In the genomic region with DNA sequence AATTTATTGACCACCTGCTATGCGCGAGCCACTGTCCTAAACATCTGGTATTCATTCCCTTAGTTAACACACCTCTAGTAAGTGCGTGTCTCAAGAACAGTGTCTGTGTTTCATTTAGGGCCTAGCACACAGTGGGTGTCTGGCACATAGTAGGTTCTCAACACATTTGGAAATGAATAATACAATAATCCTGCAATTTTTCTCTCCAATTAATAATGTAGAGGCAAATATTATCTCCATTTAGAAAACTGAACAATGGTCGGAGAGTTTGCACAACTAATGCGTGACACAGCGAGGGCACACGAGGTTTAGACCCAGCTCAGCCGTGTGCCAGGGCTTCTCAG, we compare ENCODE assay signal across 13 cellular contexts. TPM values are rescaled to one million over a fixed set of nuclear protein-coding genes. Genes with fewer than 3 reads are reported as not detected.
DNase-seq lines count a peak whose midpoint lies in the region; ATAC-seq and TF ChIP-seq lines count a peak whose summit lies in the region.
"Had no signal": no experiment of that assay in that cellular context is flagged by ENCODE, and none has a peak within 500 bp of the region (broad histone marks: within the 10 kb centered on the region; RNA-seq: fewer than 3 reads in every experiment).

No MANE protein-coding gene starts in this region.

- H3K4me1 ChIP-seq in DND-41 (ENCODE audit: insufficient read depth, low read length), result peaks cover 6% of the 10 kb centered on the region; the same call in 1 of the 2 replicates
- H3K4me1 ChIP-seq in HUES6 (ENCODE audit: control insufficient read depth, insufficient read depth, low read length), result no peaks in the 10 kb centered on the region
- H3K4me1 ChIP-seq in neutrophil (ENCODE audit: control insufficient read depth in 1 of 2, insufficient read depth in 1 of 2, low read depth in 1 of 2, low read length in 1 of 2), result peaks cover 71 to 75% of the 10 kb centered on the region in 2 experiments

- H4K20me1 ChIP-seq in DND-41 (ENCODE audit: insufficient read depth, low read length), result no peaks in the 10 kb centered on the region

- TF ChIP-seq CTCF in DND-41 (IDR thresholded peaks at IDR 0.05; ENCODE audit: borderline replicate concordance, extremely low read depth, low read length, poor library complexity, severe bottlenecking), result no peak
- no peak for TF ChIP-seq CTCF in activated B cell treated with CpG ODN at 0.5 μM for 24 hours (IDR thresholded peaks at IDR 0.05)
- no peak for TF ChIP-seq CTCF in neutrophil (IDR thresholded peaks at IDR 0.05)
- no peak for TF ChIP-seq CTCF in endothelial cell (IDR thresholded peaks at IDR 0.05; ENCODE audit: unreplicated experiment)

- 0 out of 2 replicates have a peak overlapping the region, but pooled peaks have one; percentile 41 for H2AFZ ChIP-seq in DND-41 (ENCODE audit: low read depth, low read length)

- no peak for ATAC-seq in DND-41 (ENCODE audit: insufficient read depth, low read depth)
- ATAC-seq in activated B cell treated with CpG ODN at 0.5 μM for 24 hours (ENCODE audit: low read depth), result no peak
- ATAC-seq in GM19455 (IDR thresholded peaks at IDR 0.05; ENCODE audit: unreplicated experiment), result no peak
- no peak for ATAC-seq in GM19467 (IDR thresholded peaks at IDR 0.05; ENCODE audit: unreplicated experiment)

- H3K27me3 ChIP-seq in DND-41 (ENCODE audit: insufficient read depth, low read length, poor library complexity) (no peaks in the 10 kb centered on the region), HUES6 (ENCODE audit: control insufficient read depth, insufficient read depth, low read length) (peaks cover 24% of the 10 kb centered on the region), neutrophil (no peaks in the 10 kb centered on the region)

- intact Hi-C loops in activated B cell treated with CpG ODN at 0.5 μM for 24 hours (cut with micrococcal nuclease), result loop anchor here (1.0 to 2.0 kb wide), 8 partner anchors 57 to 310 kb away; a partner anchor contains a TSS

- H3K4me3 Mint-ChIP-seq in activated B cell treated with CpG ODN at 0.5 μM for 24 hours (no peak overlapping the region), endothelial cell (ENCODE audit: unreplicated experiment) (no peak overlapping the region)

- H3K9ac ChIP-seq in DND-41 (ENCODE audit: low read depth, low read length), result no peak overlapping the region
- H3K9ac ChIP-seq in HUES6 (ENCODE audit: low read length), result no peak overlapping the region

- H3K9me3 ChIP-seq in DND-41 (ENCODE audit: insufficient read depth, low read length, severe bottlenecking) (no peaks in the 10 kb centered on the region), HUES6 (ENCODE audit: control insufficient read depth, insufficient read depth, low read depth, low read length) (peaks cover 5% of the 10 kb centered on the region), neutrophil (no peaks in the 10 kb centered on the region)
- H3K9me3 ChIP-seq: mucosa of descending colon, thoracic aorta had no signal

- CTCF ChIA-PET in activated B cell treated with CpG ODN at 0.5 μM for 24 hours (lab: Charles Lee), result interaction anchor here (0.9 to 7.3 kb wide), 27 partner anchors 9 to 305 kb away, joined by 3 to 120 read pairs (median 5); a partner anchor contains a TSS

- H3K36me3 ChIP-seq in DND-41 (ENCODE audit: insufficient read depth, low read length), result no peaks in the 10 kb centered on the region
- no peaks in the 10 kb centered on the region for H3K36me3 ChIP-seq in HUES6 (ENCODE audit: control insufficient read depth, insufficient read depth, low read length)
- H3K36me3 ChIP-seq in neutrophil, result no peaks in the 10 kb centered on the region
- H3K36me3 ChIP-seq: thoracic aorta had no signal

- H3K9me3 Mint-ChIP-seq in activated B cell treated with CpG ODN at 0.5 μM for 24 hours (no peaks in the 10 kb centered on the region), endothelial cell (ENCODE audit: unreplicated experiment) (no peaks in the 10 kb centered on the region)
- H3K9me3 Mint-ChIP-seq: activated T-helper 1 cell treated with anti-CD3 and anti-CD28 coated beads, Interleukin-12 subunit alpha, Interleukin-12 subunit beta, Interleukin-2, Interleukin-4 antibody, amounts not matched to agents 30 ng/mL and 10 ng/mL and 1 ng/mL, durations not matched to agents 14 hours and 24 hours and 36 hours had no signal

- H3K27ac ChIP-seq in DND-41 (ENCODE audit: low read length), result no peak overlapping the region
- H3K27ac ChIP-seq in HUES6 (ENCODE audit: low read depth, low read length), result no peak overlapping the region
- H3K27ac ChIP-seq in neutrophil, result peak overlapping the region; percentile 95
- H3K27ac ChIP-seq: skin epidermis, thoracic aorta had no signal

- H3K36me3 Mint-ChIP-seq in activated B cell treated with CpG ODN at 0.5 μM for 24 hours (ENCODE audit: low read depth), result no peaks in the 10 kb centered on the region
- H3K36me3 Mint-ChIP-seq in endothelial cell (ENCODE audit: low read depth, unreplicated experiment), result no peaks in the 10 kb centered on the region

- H3K4me1 Mint-ChIP-seq in activated B cell treated with CpG ODN at 0.5 μM for 24 hours, result peaks cover 69% of the 10 kb centered on the region
- H3K4me1 Mint-ChIP-seq in endothelial cell (ENCODE audit: unreplicated experiment), result no peaks in the 10 kb centered on the region

- H3K27me3 Mint-ChIP-seq in activated B cell treated with CpG ODN at 0.5 μM for 24 hours (no peaks in the 10 kb centered on the region), endothelial cell (ENCODE audit: unreplicated experiment) (peaks cover 5% of the 10 kb centered on the region)

- H3K27ac Mint-ChIP-seq in activated B cell treated with CpG ODN at 0.5 μM for 24 hours, result peak overlapping the region; percentile 91
- no peak overlapping the region for H3K27ac Mint-ChIP-seq in endothelial cell (ENCODE audit: unreplicated experiment)
- H3K27ac Mint-ChIP-seq: activated naive CD4-positive, alpha-beta T cell treated with anti-CD3 and anti-CD28 coated beads, Interleukin-2, amount 50 U/mL, for 72 hours had no signal

- peak overlapping the region; percentile 24; the same call in 1 of the 2 replicates for H3K4me2 ChIP-seq in DND-41 (ENCODE audit: insufficient read depth, low read length)

- H3K4me3 ChIP-seq in DND-41 (ENCODE audit: low read depth in 1 of 2, low read length in 2 of 2) (no peak overlapping the region), HUES6 (ENCODE audit: low read depth, low read length) (peak overlapping the region; percentile 40), neutrophil (ENCODE audit: low read depth in 1 of 2, low read length in 1 of 2) (peak overlapping the region; percentile 47 to 49)
- H3K4me3 ChIP-seq: mucosa of descending colon, thoracic aorta had no signal

- POLR2A ChIA-PET in activated B cell treated with CpG ODN at 0.5 μM for 24 hours (lab: Charles Lee), result interaction anchor here (0.6 to 1.7 kb wide), 9 partner anchors 10 to 195 kb away, joined by 3 to 15 read pairs (median 4); a partner anchor contains a TSS

- H3K79me2 ChIP-seq in DND-41 (ENCODE audit: insufficient read depth, low read length), result no peaks in the 10 kb centered on the region

- DNase-seq in DND-41 (no peak), activated B cell treated with CpG ODN at 0.5 μM for 24 hours (no peak), endothelial cell (ENCODE audit: low spot score) (no peak)

RNA-seq across cellular contexts. Expression of a gene that starts 4.0 kb away (rescaled TPM):
- total RNA-seq in activated B cell treated with CpG ODN at 0.5 μM for 24 hours (120 and 121 TPM in 2 replicates), endothelial cell (ENCODE audit: unreplicated experiment) (not detected)

RNA-seq across cellular contexts. Expression of a gene that starts 39.9 kb away (rescaled TPM):
- total RNA-seq in activated B cell treated with CpG ODN at 0.5 μM for 24 hours (not detected in 2 replicates), endothelial cell (ENCODE audit: unreplicated experiment) (not detected)
- total RNA-seq: activated naive CD4-positive, alpha-beta T cell treated with anti-CD3 and anti-CD28 coated beads, Interleukin-2, amount 50 U/mL, for 72 hours; activated T-helper 1 cell treated with anti-CD3 and anti-CD28 coated beads, Interleukin-12 subunit alpha, Interleukin-12 subunit beta, Interleukin-2, Interleukin-4 antibody, amounts not matched to agents 30 ng/mL and 10 ng/mL and 1 ng/mL, durations not matched to agents 14 hours and 24 hours and 36 hours; frontal cortex; mucosa of descending colon; thoracic aorta had no signal

RNA-seq across cellular contexts. Expression of a gene that starts 56.7 kb away (rescaled TPM):
- total RNA-seq in activated B cell treated with CpG ODN at 0.5 μM for 24 hours (141 and 152 TPM in 2 replicates), endothelial cell (ENCODE audit: unreplicated experiment) (12.0 TPM)

Comparison
In these comparisons a context has a peak if more than half of its experiments do, and no peak if none do; other contexts are left out.
1. H3K4me3 ChIP-seq: peak in HUES6 (single experiment) and neutrophil (2 of 2); none in DND-41 (0 of 2).
2. RNA of a gene that starts 4.0 kb away (total RNA-seq): 120 to 121 TPM in activated B cell treated with CpG ODN at 0.5 μM for 24 hours; not detected in endothelial cell (single experiment); every median in the first group is over 100 times any median in the second.
3. RNA of a gene that starts 56.7 kb away (total RNA-seq): 141 to 152 TPM in activated B cell treated with CpG ODN at 0.5 μM for 24 hours; 12.0 TPM in endothelial cell (single experiment); every median in the first group is over 10 times any median in the second.